ENCODE assay signal across 2 cellular contexts in the genomic region with DNA sequence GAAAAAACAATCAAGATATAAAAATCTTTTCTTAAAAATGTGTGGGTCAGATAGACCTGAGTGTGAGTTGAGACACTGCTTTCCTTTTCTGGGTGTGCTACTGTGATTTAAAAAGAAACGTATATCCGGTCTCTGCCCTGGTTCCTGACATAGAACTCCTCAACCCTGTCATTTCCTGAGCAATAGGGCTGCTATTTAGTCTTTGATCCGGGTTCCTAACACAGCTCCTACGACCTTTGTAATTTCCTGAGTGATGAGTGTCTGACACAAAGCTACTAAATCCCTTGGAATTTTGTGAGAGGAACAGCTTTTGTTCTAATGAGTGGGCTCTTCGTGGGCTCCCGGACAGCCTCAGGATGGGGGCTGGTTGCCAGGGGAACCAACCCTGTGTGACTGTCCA.
A peak's percentile ranks its signal among the peaks of the same experiment; 100 is the strongest.
TF ChIP-seq lines count a peak whose summit lies in the region.

No MANE protein-coding gene starts in this region.

TF ChIP-seq in HCT116, 20 proteins besides CTCF, POLR2A, EP300 and RAD21:
- TF ChIP-seq SP1 (IDR thresholded peaks at IDR 0.05; ENCODE audit: low read depth) (0 out of 2 replicates have a peak, but pooled peaks have one; percentile 19), JUND (IDR thresholded peaks at IDR 0.05) (no peak), FOSL1 (IDR thresholded peaks at IDR 0.05; ENCODE audit: low read depth) (no peak)

TF ChIP-seq in GM12878, 131 proteins besides CTCF, POLR2A, EP300 and RAD21:
- TF ChIP-seq FOXM1 (IDR thresholded peaks at IDR 0.05; ENCODE audit: low read depth, low read length) (no peak), SUPT20H (IDR thresholded peaks at IDR 0.05; ENCODE audit: borderline replicate concordance, control insufficient read depth, low read depth, low read length) (no peak), RELB (IDR thresholded peaks at IDR 0.05; ENCODE audit: low read depth) (no peak), PML (IDR thresholded peaks at IDR 0.05; ENCODE audit: low read length) (no peak), NKRF (conservative IDR thresholded peaks at IDR 0.05) (no peak), E4F1 (IDR thresholded peaks at IDR 0.05; ENCODE audit: borderline replicate concordance, partially characterized antibody) (no peak), CHD4 (IDR thresholded peaks at IDR 0.05) (no peak), NR2F1 (conservative IDR thresholded peaks at IDR 0.05) (no peak), SMC3 (IDR thresholded peaks at IDR 0.05; ENCODE audit: borderline replicate concordance, low read length) (no peak), ZNF24 (IDR thresholded peaks at IDR 0.05) (no peak), DPF2 (IDR thresholded peaks at IDR 0.05) (no peak), HDAC2 (IDR thresholded peaks at IDR 0.05) (no peak)
- TF ChIP-seq, protein P1, sequence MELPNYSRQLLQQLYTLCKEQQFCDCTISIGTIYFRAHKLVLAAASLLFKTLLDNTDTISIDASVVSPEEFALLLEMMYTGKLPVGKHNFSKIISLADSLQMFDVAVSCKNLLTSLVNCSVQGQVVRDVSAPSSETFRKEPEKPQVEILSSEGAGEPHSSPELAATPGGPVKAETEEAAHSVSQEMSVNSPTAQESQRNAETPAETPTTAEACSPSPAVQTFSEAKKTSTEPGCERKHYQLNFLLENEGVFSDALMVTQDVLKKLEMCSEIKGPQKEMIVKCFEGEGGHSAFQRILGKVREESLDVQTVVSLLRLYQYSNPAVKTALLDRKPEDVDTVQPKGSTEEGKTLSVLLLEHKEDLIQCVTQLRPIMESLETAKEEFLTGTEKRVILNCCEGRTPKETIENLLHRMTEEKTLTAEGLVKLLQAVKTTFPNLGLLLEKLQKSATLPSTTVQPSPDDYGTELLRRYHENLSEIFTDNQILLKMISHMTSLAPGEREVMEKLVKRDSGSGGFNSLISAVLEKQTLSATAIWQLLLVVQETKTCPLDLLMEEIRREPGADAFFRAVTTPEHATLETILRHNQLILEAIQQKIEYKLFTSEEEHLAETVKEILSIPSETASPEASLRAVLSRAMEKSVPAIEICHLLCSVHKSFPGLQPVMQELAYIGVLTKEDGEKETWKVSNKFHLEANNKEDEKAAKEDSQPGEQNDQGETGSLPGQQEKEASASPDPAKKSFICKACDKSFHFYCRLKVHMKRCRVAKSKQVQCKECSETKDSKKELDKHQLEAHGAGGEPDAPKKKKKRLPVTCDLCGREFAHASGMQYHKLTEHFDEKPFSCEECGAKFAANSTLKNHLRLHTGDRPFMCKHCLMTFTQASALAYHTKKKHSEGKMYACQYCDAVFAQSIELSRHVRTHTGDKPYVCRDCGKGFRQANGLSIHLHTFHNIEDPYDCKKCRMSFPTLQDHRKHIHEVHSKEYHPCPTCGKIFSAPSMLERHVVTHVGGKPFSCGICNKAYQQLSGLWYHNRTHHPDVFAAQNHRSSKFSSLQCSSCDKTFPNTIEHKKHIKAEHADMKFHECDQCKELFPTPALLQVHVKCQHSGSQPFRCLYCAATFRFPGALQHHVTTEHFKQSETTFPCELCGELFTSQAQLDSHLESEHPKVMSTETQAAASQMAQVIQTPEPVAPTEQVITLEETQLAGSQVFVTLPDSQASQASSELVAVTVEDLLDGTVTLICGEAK (IDR thresholded peaks at IDR 0.05; ENCODE audit: borderline replicate concordance) = no peak
- TF ChIP-seq, protein P2, sequence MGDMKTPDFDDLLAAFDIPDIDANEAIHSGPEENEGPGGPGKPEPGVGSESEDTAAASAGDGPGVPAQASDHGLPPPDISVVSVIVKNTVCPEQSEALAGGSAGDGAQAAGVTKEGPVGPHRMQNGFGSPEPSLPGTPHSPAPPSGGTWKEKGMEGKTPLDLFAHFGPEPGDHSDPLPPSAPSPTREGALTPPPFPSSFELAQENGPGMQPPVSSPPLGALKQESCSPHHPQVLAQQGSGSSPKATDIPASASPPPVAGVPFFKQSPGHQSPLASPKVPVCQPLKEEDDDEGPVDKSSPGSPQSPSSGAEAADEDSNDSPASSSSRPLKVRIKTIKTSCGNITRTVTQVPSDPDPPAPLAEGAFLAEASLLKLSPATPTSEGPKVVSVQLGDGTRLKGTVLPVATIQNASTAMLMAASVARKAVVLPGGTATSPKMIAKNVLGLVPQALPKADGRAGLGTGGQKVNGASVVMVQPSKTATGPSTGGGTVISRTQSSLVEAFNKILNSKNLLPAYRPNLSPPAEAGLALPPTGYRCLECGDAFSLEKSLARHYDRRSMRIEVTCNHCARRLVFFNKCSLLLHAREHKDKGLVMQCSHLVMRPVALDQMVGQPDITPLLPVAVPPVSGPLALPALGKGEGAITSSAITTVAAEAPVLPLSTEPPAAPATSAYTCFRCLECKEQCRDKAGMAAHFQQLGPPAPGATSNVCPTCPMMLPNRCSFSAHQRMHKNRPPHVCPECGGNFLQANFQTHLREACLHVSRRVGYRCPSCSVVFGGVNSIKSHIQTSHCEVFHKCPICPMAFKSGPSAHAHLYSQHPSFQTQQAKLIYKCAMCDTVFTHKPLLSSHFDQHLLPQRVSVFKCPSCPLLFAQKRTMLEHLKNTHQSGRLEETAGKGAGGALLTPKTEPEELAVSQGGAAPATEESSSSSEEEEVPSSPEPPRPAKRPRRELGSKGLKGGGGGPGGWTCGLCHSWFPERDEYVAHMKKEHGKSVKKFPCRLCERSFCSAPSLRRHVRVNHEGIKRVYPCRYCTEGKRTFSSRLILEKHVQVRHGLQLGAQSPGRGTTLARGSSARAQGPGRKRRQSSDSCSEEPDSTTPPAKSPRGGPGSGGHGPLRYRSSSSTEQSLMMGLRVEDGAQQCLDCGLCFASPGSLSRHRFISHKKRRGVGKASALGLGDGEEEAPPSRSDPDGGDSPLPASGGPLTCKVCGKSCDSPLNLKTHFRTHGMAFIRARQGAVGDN (IDR thresholded peaks at IDR 0.05) = no peak
TF ChIP-seq in GM12878: peak in this region for 0.
